In genomic region chr11:122715883-122716282, GRCh38 we compare ENCODE assay signal across 17 cellular contexts.
DNase-seq lines count a peak whose midpoint lies in the region; ATAC-seq, FAIRE-seq and TF ChIP-seq lines count a peak whose summit lies in the region.
"Had no signal": no experiment of that assay in that cellular context is flagged by ENCODE, and none has a peak within 500 bp of the region (broad histone marks: within the 10 kb centered on the region; RNA-seq: fewer than 3 reads in every experiment).

No MANE protein-coding gene starts in this region.

- H3K9me1 ChIP-seq in IMR-90 (ENCODE audit: insufficient read depth, low read length): peaks cover 27% of the 10 kb centered on the region

- no peaks in the 10 kb centered on the region for H3K36me3 Mint-ChIP-seq in CD4-positive, alpha-beta T cell (ENCODE audit: low read depth)
- H3K36me3 Mint-ChIP-seq in astrocyte (ENCODE audit: low read depth, unreplicated experiment): peaks cover 9% of the 10 kb centered on the region

- no peak overlapping the region for H3K27ac ChIP-seq in CD4-positive, alpha-beta T cell (ENCODE audit: low read depth, low read length)
- H3K27ac ChIP-seq in IMR-90 (ENCODE audit: insufficient read depth, low read length): no peak overlapping the region
- no peak overlapping the region for H3K27ac ChIP-seq in astrocyte (ENCODE audit: low read depth, low read length)
- H3K27ac ChIP-seq in osteoblast (ENCODE audit: low read depth, low read length): no peak overlapping the region
- H3K27ac ChIP-seq: thyroid gland had no signal

- H3K4me3 ChIP-seq in IMR-90 (ENCODE audit: insufficient read depth, low read depth, low read length): no peak overlapping the region
- H3K4me3 ChIP-seq in astrocyte (ENCODE audit: insufficient read depth, low read depth, low read length): no peak overlapping the region
- no peak overlapping the region for H3K4me3 ChIP-seq in osteoblast (ENCODE audit: insufficient read depth, low read length)
- H3K4me3 ChIP-seq in H7 (ENCODE audit: insufficient read depth, low read depth, low read length): no peak overlapping the region
- H3K4me3 ChIP-seq: thyroid gland had no signal

- H3K9ac ChIP-seq in IMR-90 (ENCODE audit: low read depth, low read length) (no peak overlapping the region), astrocyte (ENCODE audit: low read length) (peak overlapping the region; percentile 34)

- H3K4me2 ChIP-seq in IMR-90 (ENCODE audit: low read depth, low read length) (peak overlapping the region; percentile 61), astrocyte (ENCODE audit: low read length) (peak overlapping the region; percentile 13), osteoblast (ENCODE audit: insufficient read depth, low read length) (peak overlapping the region; percentile 19)

- no peaks in the 10 kb centered on the region for H4K20me1 ChIP-seq in IMR-90 (ENCODE audit: insufficient read depth, low read length)
- H4K20me1 ChIP-seq in astrocyte (ENCODE audit: insufficient read depth, low read length): no peaks in the 10 kb centered on the region
- no peaks in the 10 kb centered on the region for H4K20me1 ChIP-seq in osteoblast (ENCODE audit: insufficient read depth, low read length)

- no peaks in the 10 kb centered on the region for H3K9me3 Mint-ChIP-seq in CD4-positive, alpha-beta T cell
- H3K9me3 Mint-ChIP-seq in astrocyte (ENCODE audit: unreplicated experiment): no peaks in the 10 kb centered on the region
- H3K9me3 Mint-ChIP-seq: activated T-helper 17 cell treated with anti-CD3 and anti-CD28 coated beads, Interleukin-2, amount 50 U/mL, for 72 hours had no signal

- H2AK9ac ChIP-seq in IMR-90 (replicated peaks; ENCODE audit: low read depth, low read length, poor library complexity): no peak overlapping the region

- H3K4ac ChIP-seq in IMR-90 (ENCODE audit: low read depth, low read length): 0 out of 2 replicates have a peak overlapping the region, but pooled peaks have one; percentile 6

- no peak for TF ChIP-seq POLR2A in IMR-90 (IDR thresholded peaks at IDR 0.05; ENCODE audit: low read depth, low read length)

- H3K36me3 ChIP-seq in IMR-90 (ENCODE audit: control insufficient read depth, insufficient read depth, low read length) (no peaks in the 10 kb centered on the region; the same call in 1 of the 2 replicates), astrocyte (ENCODE audit: insufficient read depth, low read length) (peaks cover 5% of the 10 kb centered on the region), osteoblast (ENCODE audit: insufficient read depth, low read length) (no peaks in the 10 kb centered on the region), H7 (replicated peaks; ENCODE audit: control insufficient read depth, insufficient read depth, low read length) (no peaks in the 10 kb centered on the region)
- H3K36me3 ChIP-seq: thyroid gland had no signal

- no peak overlapping the region for H2BK15ac ChIP-seq in IMR-90 (ENCODE audit: low read depth, low read length)

- intact Hi-C loops in CD4-positive, alpha-beta T cell (cut with DNase I, micrococcal nuclease): loop anchor here in 1 of 2 experiments (5.0 kb wide), 1 partner anchor 36 kb away; no protein-coding TSS in a partner anchor
- intact Hi-C loops in IMR-90 (cut with micrococcal nuclease): no loop called here
- intact Hi-C loops in posterior vena cava (cut with DNase I): no loop called here

- no peaks in the 10 kb centered on the region for H3K27me3 ChIP-seq in CD4-positive, alpha-beta T cell (ENCODE audit: control insufficient read depth, insufficient read depth, low read length)
- no peaks in the 10 kb centered on the region for H3K27me3 ChIP-seq in IMR-90 (ENCODE audit: control insufficient read depth, insufficient read depth, low read length)
- no peaks in the 10 kb centered on the region for H3K27me3 ChIP-seq in astrocyte (ENCODE audit: insufficient read depth, low read length)
- no peaks in the 10 kb centered on the region for H3K27me3 ChIP-seq in osteoblast (ENCODE audit: insufficient read depth, low read length)
- H3K27me3 ChIP-seq in H7 (ENCODE audit: control insufficient read depth, insufficient read depth, low read length): no peaks in the 10 kb centered on the region
- H3K27me3 ChIP-seq: thyroid gland had no signal

- dilution Hi-C loops in IMR-90 (cut with HindIII; ENCODE audit: low sequenced_read_pairs, unreplicated experiment): no loop called here

- no peak overlapping the region for H2BK20ac ChIP-seq in IMR-90 (ENCODE audit: low read depth, low read length)

- no TSS peak for BruUV-seq in IMR-90 (replicated peaks; lab: Mats Ljungman, UMichigan)

- H3K79me1 ChIP-seq in IMR-90 (ENCODE audit: low read depth in 1 of 2, low read length in 2 of 2): peaks cover 34 to 89% of the 10 kb centered on the region in 2 experiments

- TF ChIP-seq CTCF in CD4-positive, alpha-beta T cell (IDR thresholded peaks at IDR 0.05): no peak
- TF ChIP-seq CTCF in IMR-90 (conservative IDR thresholded peaks at IDR 0.05; ENCODE audit: low read depth, low read length) (no peak), astrocyte (IDR thresholded peaks at IDR 0.05; ENCODE audit: insufficient read depth, low read depth, low read length) (no peak), osteoblast (IDR thresholded peaks at IDR 0.05; ENCODE audit: extremely low read depth, low read depth, low read length) (no peak), GM10248 (IDR thresholded peaks at IDR 0.05; ENCODE audit: control extremely low read depth, extremely low read depth, low read depth, missing control alignments) (no peak)

- no peak overlapping the region for H3K23ac ChIP-seq in IMR-90 (ENCODE audit: low read depth, low read length)

- H3K56ac ChIP-seq in IMR-90 (ENCODE audit: extremely low read depth, insufficient read depth, low read length): no peak overlapping the region

- H2AFZ ChIP-seq in IMR-90 (replicated peaks; ENCODE audit: low read length, poor library complexity): no peak overlapping the region
- no peak overlapping the region for H2AFZ ChIP-seq in astrocyte (ENCODE audit: low read depth, low read length)
- H2AFZ ChIP-seq in osteoblast (ENCODE audit: low read length): no peak overlapping the region

- peaks cover 60% of the 10 kb centered on the region for H3K4me1 Mint-ChIP-seq in CD4-positive, alpha-beta T cell (ENCODE audit: low read depth)
- peaks cover 25% of the 10 kb centered on the region for H3K4me1 Mint-ChIP-seq in astrocyte (ENCODE audit: low read depth, unreplicated experiment)
- H3K4me1 Mint-ChIP-seq: activated T-helper 17 cell treated with anti-CD3 and anti-CD28 coated beads, Interleukin-2, amount 50 U/mL, for 72 hours had no signal

- no peaks in the 10 kb centered on the region for H3K9me3 ChIP-seq in CD4-positive, alpha-beta T cell (ENCODE audit: control insufficient read depth, low read length)
- H3K9me3 ChIP-seq in IMR-90 (ENCODE audit: control insufficient read depth, insufficient read depth, low read length) (no peaks in the 10 kb centered on the region), astrocyte (ENCODE audit: insufficient read depth, low read depth, low read length) (no peaks in the 10 kb centered on the region), osteoblast (ENCODE audit: low read depth, low read length) (no peaks in the 10 kb centered on the region)
- H3K9me3 ChIP-seq: thyroid gland had no signal

- H3K27me3 Mint-ChIP-seq in CD4-positive, alpha-beta T cell: no peaks in the 10 kb centered on the region
- H3K27me3 Mint-ChIP-seq in astrocyte (ENCODE audit: low read depth, unreplicated experiment): no peaks in the 10 kb centered on the region
- H3K27me3 Mint-ChIP-seq: activated T-helper 17 cell treated with anti-CD3 and anti-CD28 coated beads, Interleukin-2, amount 50 U/mL, for 72 hours had no signal

- H4K5ac ChIP-seq in IMR-90 (ENCODE audit: low read depth, low read length): peak overlapping the region; percentile 49

- FAIRE-seq in astrocyte (lab: Jason Lieb, UNC): no peak
- FAIRE-seq: endometrium had no signal

- in situ Hi-C loops in IMR-90 (cut with MboI; ENCODE audit: low sequenced_read_pairs): no loop called here

- POLR2A ChIA-PET in CD4-positive, alpha-beta T cell (lab: Charles Lee): no interaction called here
- POLR2A ChIA-PET in IMR-90 (lab: Charles Lee; ENCODE audit: unreplicated experiment): no interaction called here
- POLR2A ChIA-PET in GM10248 (lab: Yijun Ruan, JAX): no interaction called here

- H3K79me2 ChIP-seq in astrocyte (ENCODE audit: insufficient read depth, low read length) (peaks cover 59% of the 10 kb centered on the region), osteoblast (ENCODE audit: insufficient read depth, low read length) (peaks cover 84% of the 10 kb centered on the region)

- no peak for ATAC-seq in CD4-positive, alpha-beta T cell (ENCODE audit: poor library complexity)
- peak; percentile 31 for ATAC-seq in IMR-90 (ENCODE audit: low read depth)
- ATAC-seq: activated T-helper 17 cell treated with anti-CD3 and anti-CD28 coated beads, Interleukin-2, amount 50 U/mL, for 72 hours had no signal

- H4K91ac ChIP-seq in IMR-90 (ENCODE audit: insufficient read depth, low read depth, low read length): no peak overlapping the region

- H4K8ac ChIP-seq in IMR-90 (ENCODE audit: low read depth in 2 of 2, low read length in 2 of 2): peak overlapping the region in 1 of 2 experiments; percentile 49; a peak in 2 of 4 replicates

- H2AK5ac ChIP-seq in IMR-90 (ENCODE audit: low read depth, low read length): peak overlapping the region; percentile 48; the same call in 1 of the 2 replicates

- no peak for DNase-seq in CD4-positive, alpha-beta T cell
- DNase-seq in IMR-90 (no peak), astrocyte (ENCODE audit: low read depth) (no peak), osteoblast (ENCODE audit: insufficient read length, low spot score, missing footprints) (no peak), middle frontal gyrus (ENCODE audit: extremely low spot score, low spot score) (no peak), H7 (no peak), posterior vena cava (ENCODE audit: low spot score) (no peak), GM10248 (ENCODE audit: extremely low spot score) (no peak)
- DNase-seq: activated CD4-positive, alpha-beta T cell treated with anti-CD3 and anti-CD28 coated beads, Interleukin-2, amount 50 U/mL, for 4 hours; cerebellar nuclear complex; DMS 273 treated with DMSO at 0.1 percent for 48 hours; NCI-H1417; NCI-H774; stimulated activated CD4-positive, alpha-beta T cell treated with anti-CD3 and anti-CD28 coated beads, Interleukin-4, amount 100 ng/mL, for 24 hours; thyroid gland had no signal

- H3K18ac ChIP-seq in IMR-90 (ENCODE audit: low read depth, low read length): peak overlapping the region; percentile 56; the same call in 1 of the 2 replicates

- CTCF ChIA-PET in CD4-positive, alpha-beta T cell (lab: Charles Lee): no interaction called here
- CTCF ChIA-PET in IMR-90 (lab: Yijun Ruan, JAX) (interaction anchor here (0.5 kb wide), 1 partner anchor 55 kb away, joined by 5 read pairs; no protein-coding TSS in a partner anchor), GM10248 (lab: Yijun Ruan, JAX) (interaction anchor here (0.9 to 1.9 kb wide), 6 partner anchors 12 to 93 kb away, joined by 3 to 5 read pairs (median 4); no protein-coding TSS in a partner anchor)

- H3K4me1 ChIP-seq in IMR-90 (ENCODE audit: control insufficient read depth, insufficient read depth, low read length) (peaks cover 17% of the 10 kb centered on the region), astrocyte (ENCODE audit: insufficient read depth, low read length) (peaks cover 28% of the 10 kb centered on the region), osteoblast (ENCODE audit: insufficient read depth, low read length) (peaks cover 25% of the 10 kb centered on the region)
- H3K4me1 ChIP-seq: thyroid gland had no signal

- H3K14ac ChIP-seq in IMR-90 (replicated peaks; ENCODE audit: low read depth, low read length): peak overlapping the region; percentile 5; the same call in 1 of the 2 replicates

- H3K4me3 Mint-ChIP-seq in CD4-positive, alpha-beta T cell: no peak overlapping the region
- peak overlapping the region; percentile 7 for H3K4me3 Mint-ChIP-seq in astrocyte (ENCODE audit: unreplicated experiment)
- H3K4me3 Mint-ChIP-seq: activated T-helper 17 cell treated with anti-CD3 and anti-CD28 coated beads, Interleukin-2, amount 50 U/mL, for 72 hours had no signal

- H3K27ac Mint-ChIP-seq in CD4-positive, alpha-beta T cell: peak overlapping the region; percentile 42
- H3K27ac Mint-ChIP-seq in astrocyte (ENCODE audit: unreplicated experiment): no peak overlapping the region

- WGBS in IMR-90 (ENCODE audit: extremely low coverage in 2 of 2, insufficient read length in 1 of 2), 2 experiments: 29% methylated on average over 3 of the region's 5 CpGs; no CpG with 5 or more reads in 1 of the 2 experiments

- no peak overlapping the region for H2BK120ac ChIP-seq in IMR-90 (ENCODE audit: low read depth, low read length)

- TF ChIP-seq RAD21 in IMR-90 (IDR thresholded peaks at IDR 0.05; ENCODE audit: low read length): no peak

- no peak overlapping the region for H2BK5ac ChIP-seq in IMR-90 (ENCODE audit: low read depth, low read length, poor library complexity, severe bottlenecking)
